In the genomic region with DNA sequence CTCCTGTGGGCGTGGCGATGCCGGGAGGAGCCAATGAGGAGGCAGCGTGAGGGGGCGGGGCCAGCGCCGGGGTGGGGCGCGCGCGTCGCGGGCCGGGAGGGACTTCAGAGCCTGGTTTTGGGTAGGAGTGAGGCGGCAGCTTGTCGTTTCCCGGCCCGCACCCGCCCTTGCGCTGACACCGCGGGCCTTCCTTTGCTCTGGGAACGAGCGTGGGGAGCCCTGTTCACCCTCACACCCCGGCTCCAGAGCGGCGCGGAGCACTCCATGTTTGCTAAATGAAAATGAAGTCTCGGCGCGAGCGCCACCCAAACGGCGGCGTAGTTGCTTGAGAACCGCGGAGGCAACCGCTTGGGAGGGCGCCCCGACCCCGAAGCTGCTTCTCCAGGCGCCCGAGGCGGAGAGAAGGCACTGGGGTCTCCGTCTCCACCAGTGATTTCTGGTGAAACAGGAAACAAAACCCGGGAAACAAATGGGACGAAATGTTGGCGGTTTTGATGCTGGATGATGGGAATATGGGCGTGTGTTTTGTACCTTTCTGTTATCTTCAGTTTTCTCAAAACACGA, we compare ENCODE assay signal across 8 cellular contexts. TPM values are rescaled to one million over a fixed set of nuclear protein-coding genes. Genes with fewer than 3 reads are reported as not detected.
DNase-seq lines count a peak whose midpoint lies in the region; ATAC-seq and TF ChIP-seq lines count a peak whose summit lies in the region.

No MANE protein-coding gene starts in this region.

- H3K27ac ChIP-seq in hepatocyte, result peak overlapping the region; percentile 79

- no peaks in the 10 kb centered on the region for H3K9me3 Mint-ChIP-seq in activated CD8-positive, alpha-beta T cell treated with anti-CD3 and anti-CD28 coated beads, Interleukin-2, amount 10 ng/mL, durations not matched to agents 7 days and 5 days (ENCODE audit: insufficient read depth)
- H3K9me3 Mint-ChIP-seq in stimulated activated naive CD8-positive, alpha-beta T cell treated with anti-CD3 and anti-CD28 coated beads, Interleukin-15, amount 100 ng/mL, for 72 hours, result no peaks in the 10 kb centered on the region

- POLR2A ChIA-PET in activated CD8-positive, alpha-beta T cell treated with anti-CD3 and anti-CD28 coated beads, Interleukin-2, amount 10 ng/mL, durations not matched to agents 7 days and 5 days (lab: Charles Lee), result interaction anchor here (0.6 to 5.7 kb wide), 22 partner anchors 9 to 428 kb away, joined by 3 to 62 read pairs (median 6); partner anchors contain the start of genes BLOC1S4, MRFAP1 and TADA2B

- WGBS in hepatocyte (ENCODE audit: low lambda C conversion rate, missing lambda C conversion rate), result 1% methylated on average over 35 of the region's 50 CpGs

- peak overlapping the region; percentile 97 for H3K4me3 Mint-ChIP-seq in activated CD8-positive, alpha-beta T cell treated with anti-CD3 and anti-CD28 coated beads, Interleukin-2, amount 10 ng/mL, durations not matched to agents 7 days and 5 days
- peak overlapping the region; percentile 95 to 98 for H3K4me3 Mint-ChIP-seq in stimulated activated naive CD8-positive, alpha-beta T cell treated with anti-CD3 and anti-CD28 coated beads, Interleukin-15, amount 100 ng/mL, for 72 hours

- H3K27me3 Mint-ChIP-seq in activated CD8-positive, alpha-beta T cell treated with anti-CD3 and anti-CD28 coated beads, Interleukin-2, amount 10 ng/mL, durations not matched to agents 7 days and 5 days (ENCODE audit: low read depth), result peaks cover 12% of the 10 kb centered on the region
- peaks cover 7% of the 10 kb centered on the region for H3K27me3 Mint-ChIP-seq in stimulated activated naive CD8-positive, alpha-beta T cell treated with anti-CD3 and anti-CD28 coated beads, Interleukin-15, amount 100 ng/mL, for 72 hours

- H3K27ac Mint-ChIP-seq in activated CD8-positive, alpha-beta T cell treated with anti-CD3 and anti-CD28 coated beads, Interleukin-2, amount 10 ng/mL, durations not matched to agents 7 days and 5 days, result peak overlapping the region; percentile 92
- H3K27ac Mint-ChIP-seq in stimulated activated naive CD8-positive, alpha-beta T cell treated with anti-CD3 and anti-CD28 coated beads, Interleukin-15, amount 100 ng/mL, for 72 hours, result peak overlapping the region; percentile 97 to 98

- TF ChIP-seq CTCF in hepatocyte (IDR thresholded peaks at IDR 0.05; ENCODE audit: poor library complexity), result no peak

- H3K36me3 Mint-ChIP-seq in activated CD8-positive, alpha-beta T cell treated with anti-CD3 and anti-CD28 coated beads, Interleukin-2, amount 10 ng/mL, durations not matched to agents 7 days and 5 days (ENCODE audit: low read depth), result peaks cover 24% of the 10 kb centered on the region

- H3K4me2 ChIP-seq in hepatocyte, result peak overlapping the region; percentile 82

- no peaks in the 10 kb centered on the region for H3K9me2 ChIP-seq in hepatocyte (replicated peaks; ENCODE audit: insufficient read depth)

- ATAC-seq in GM19023 (IDR thresholded peaks at IDR 0.05; ENCODE audit: unreplicated experiment), result peak; percentile 25
- ATAC-seq in HG02943 (IDR thresholded peaks at IDR 0.05; ENCODE audit: low read depth, unreplicated experiment), result peak; percentile 17
- ATAC-seq in activated CD8-positive, alpha-beta T cell treated with anti-CD3 and anti-CD28 coated beads, Interleukin-2, amount 10 ng/mL, durations not matched to agents 7 days and 5 days, result no peak
- ATAC-seq in stimulated activated naive CD8-positive, alpha-beta T cell treated with anti-CD3 and anti-CD28 coated beads, Interleukin-15, amount 100 ng/mL, for 72 hours, result no peak

- no peak for DNase-seq in activated CD8-positive, alpha-beta T cell treated with anti-CD3 and anti-CD28 coated beads, Interleukin-2, amount 10 ng/mL, durations not matched to agents 7 days and 5 days
- no peak for DNase-seq in hepatocyte (ENCODE audit: low spot score)
- no peak for DNase-seq in stimulated activated naive CD8-positive, alpha-beta T cell treated with anti-CD3 and anti-CD28 coated beads, Interleukin-15, amount 100 ng/mL, for 72 hours
- DNase-seq in NCI-H1092 (lab: John Stamatoyannopoulos, UW), result no peak
- no peak for DNase-seq in HuH-7.5 (ENCODE audit: low spot score)
- no peak for DNase-seq in hippocampal formation (lab: John Stamatoyannopoulos, UW)

- peak overlapping the region; percentile 41 for H3K4me3 ChIP-seq in hepatocyte

- peaks cover 35% of the 10 kb centered on the region for H4K20me1 ChIP-seq in hepatocyte (ENCODE audit: insufficient read depth, poor library complexity, severe bottlenecking)

- H2AFZ ChIP-seq in hepatocyte, result peak overlapping the region; percentile 39

- H3K27me3 ChIP-seq in hepatocyte, result no peaks in the 10 kb centered on the region

- H3K36me3 ChIP-seq in hepatocyte (replicated peaks; ENCODE audit: insufficient read depth, low read depth), result no peaks in the 10 kb centered on the region

- CTCF ChIA-PET in activated CD8-positive, alpha-beta T cell treated with anti-CD3 and anti-CD28 coated beads, Interleukin-2, amount 10 ng/mL, durations not matched to agents 7 days and 5 days (lab: Charles Lee), result interaction anchor here (0.6 to 11.7 kb wide), 15 partner anchors 9 to 367 kb away, joined by 3 to 172 read pairs (median 7); partner anchors contain the start of gene TADA2B

- H3K4me1 ChIP-seq in hepatocyte (ENCODE audit: insufficient read depth), result peaks cover 17% of the 10 kb centered on the region

- no peaks in the 10 kb centered on the region for H3K9me3 ChIP-seq in hepatocyte (ENCODE audit: low read depth)

- peaks cover 48% of the 10 kb centered on the region for H3K79me2 ChIP-seq in hepatocyte

- peaks cover 39% of the 10 kb centered on the region for H3K4me1 Mint-ChIP-seq in activated CD8-positive, alpha-beta T cell treated with anti-CD3 and anti-CD28 coated beads, Interleukin-2, amount 10 ng/mL, durations not matched to agents 7 days and 5 days (ENCODE audit: low read depth)
- peaks cover 64% of the 10 kb centered on the region for H3K4me1 Mint-ChIP-seq in stimulated activated naive CD8-positive, alpha-beta T cell treated with anti-CD3 and anti-CD28 coated beads, Interleukin-15, amount 100 ng/mL, for 72 hours

RNA-seq across cellular contexts. Expression of gene GRPEL1, which starts 0.5 kb away (rescaled TPM):
- 10 to 100 TPM; 43.1 to 49.4 TPM for total RNA-seq in activated CD8-positive, alpha-beta T cell treated with anti-CD3 and anti-CD28 coated beads, Interleukin-2, amount 10 ng/mL, durations not matched to agents 7 days and 5 days
- 28.3 and 35.5 TPM in 2 replicates for total RNA-seq in hepatocyte
- 53.9 and 56.5 TPM in 2 replicates for polyA plus RNA-seq in hepatocyte

RNA-seq across cellular contexts. Expression of gene TADA2B, which starts 25.2 kb away (rescaled TPM):
- total RNA-seq in activated CD8-positive, alpha-beta T cell treated with anti-CD3 and anti-CD28 coated beads, Interleukin-2, amount 10 ng/mL, durations not matched to agents 7 days and 5 days, result 10 to 100 TPM; 16.6 to 16.8 TPM
- total RNA-seq in hepatocyte, result 15.4 and 18.5 TPM in 2 replicates
- 18.2 and 20.1 TPM in 2 replicates for polyA plus RNA-seq in hepatocyte

Comparison
In these comparisons a context has a peak if more than half of its experiments do, and no peak if none do; other contexts are left out.
1. ATAC-seq: peak in GM19023 (single experiment) and HG02943 (single experiment); none in activated CD8-positive, alpha-beta T cell treated with anti-CD3 and anti-CD28 coated beads, Interleukin-2, amount 10 ng/mL, durations not matched to agents 7 days and 5 days (single experiment) and stimulated activated naive CD8-positive, alpha-beta T cell treated with anti-CD3 and anti-CD28 coated beads, Interleukin-15, amount 100 ng/mL, for 72 hours (single experiment).